In genomic region chr10:78575400-78575799, GRCh38 we compare ENCODE assay signal across 19 cellular contexts.
"Had no signal": no experiment of that assay in that cellular context is flagged by ENCODE, and none has a peak within 500 bp of the region (broad histone marks: within the 10 kb centered on the region; RNA-seq: fewer than 3 reads in every experiment).

No MANE protein-coding gene starts in this region.

- H3K27me3 ChIP-seq: adrenal gland, colonic mucosa, right atrium auricular region, stomach, upper lobe of left lung had no signal

- H3K27ac ChIP-seq: adrenal gland, colonic mucosa, right atrium auricular region, skin epidermis, stomach, upper lobe of left lung had no signal

- H3K9me3 ChIP-seq: adrenal gland, colonic mucosa, right atrium auricular region, stomach, upper lobe of left lung had no signal

- H3K4me3 ChIP-seq: adrenal gland, colonic mucosa, right atrium auricular region, skin epidermis, stomach, upper lobe of left lung had no signal

- H3K36me3 ChIP-seq: adrenal gland, colonic mucosa, right atrium auricular region, stomach, upper lobe of left lung had no signal

- H3K4me1 ChIP-seq: adrenal gland, colonic mucosa had no signal

- DNase-seq: activated CD4-positive, alpha-beta T cell treated with anti-CD3 and anti-CD28 coated beads, Interleukin-2, amount 10 ng/mL, durations not matched to agents 7 days and 5 days; activated CD8-positive, alpha-beta memory T cell treated with anti-CD3 and anti-CD28 coated beads, Interleukin-2, amount 50 U/mL, for 4 hours; activated effector memory CD4-positive, alpha-beta T cell treated with anti-CD3 and anti-CD28 coated beads, Interleukin-2, amount 50 U/mL, for 16 hours; activated naive CD4-positive, alpha-beta T cell treated with anti-CD3 and anti-CD28 coated beads, Interleukin-2, amount 50 U/mL, for 16 hours; activated T-cell treated with anti-CD3 and anti-CD28 coated beads, Interleukin-2, amount 50 U/mL, for 4 hours; caudate nucleus; colonic mucosa; kidney; mammary epithelial cell; midbrain; occipital lobe; stomach; T-helper 1 cell; T1000; upper lobe of left lung had no signal

- ATAC-seq: activated T-cell treated with anti-CD3 and anti-CD28 coated beads, Interleukin-2, amount 50 U/mL, for 4 hours; left lobe of liver had no signal
